Comparison of ENCODE assay signal across 16 cellular contexts in genomic region chr22:43253839-43254238, GRCh38.
DNase-seq lines count a peak whose midpoint lies in the region; ATAC-seq and TF ChIP-seq lines count a peak whose summit lies in the region.
"Had no signal": no experiment of that assay in that cellular context is flagged by ENCODE, and none has a peak within 500 bp of the region (broad histone marks: within the 10 kb centered on the region; RNA-seq: fewer than 3 reads in every experiment).

No MANE protein-coding gene starts in this region.

- no peaks in the 10 kb centered on the region for H3K9me3 Mint-ChIP-seq in stimulated activated effector memory CD8-positive, alpha-beta T cell treated with anti-CD3 and anti-CD28 coated beads, Interleukin-12 subunit alpha, Interleukin-12 subunit beta, amount 100 ng/mL, for 72 hours
- H3K9me3 Mint-ChIP-seq: CD14-positive monocyte; CD8-positive, alpha-beta T cell had no signal

- no peak overlapping the region for H2AFZ ChIP-seq in PC-3 (ENCODE audit: low read length)
- H2AFZ ChIP-seq: GM23248 had no signal

- H3K27me3 ChIP-seq in breast epithelium (no peaks in the 10 kb centered on the region), PC-3 (ENCODE audit: low read length) (peaks cover 8% of the 10 kb centered on the region; the same call in 1 of the 2 replicates)

- intact Hi-C loops in breast epithelium (cut with DNase I; ENCODE audit: low total_unique reads) (loop anchor here (10.0 kb wide), 1 partner anchor 81 kb away; no protein-coding TSS in a partner anchor), PC-3 (cut with micrococcal nuclease) (no loop called here)

- H3K27ac ChIP-seq in breast epithelium, result no peak overlapping the region
- H3K27ac ChIP-seq in PC-3 (ENCODE audit: low read length), result no peak overlapping the region
- H3K27ac ChIP-seq: 22Rv1, GM23248, HL-60 had no signal

- BruUV-seq in PC-3 (replicated peaks; lab: Mats Ljungman, UMichigan), result no TSS peak

- H3K27ac Mint-ChIP-seq in stimulated activated effector memory CD8-positive, alpha-beta T cell treated with anti-CD3 and anti-CD28 coated beads, Interleukin-12 subunit alpha, Interleukin-12 subunit beta, amount 100 ng/mL, for 72 hours, result peak overlapping the region; percentile 80
- H3K27ac Mint-ChIP-seq: CD14-positive monocyte; CD8-positive, alpha-beta T cell had no signal

- H3K36me3 ChIP-seq in breast epithelium (no peaks in the 10 kb centered on the region), PC-3 (ENCODE audit: low read depth, low read length) (no peaks in the 10 kb centered on the region)

- no peak for TF ChIP-seq CTCF in breast epithelium (IDR thresholded peaks at IDR 0.05)
- no peak for TF ChIP-seq CTCF in PC-3 (conservative IDR thresholded peaks at IDR 0.05; ENCODE audit: low read depth, low read length)

- CTCF ChIA-PET in PC-3 (lab: Charles Lee), result no interaction called here

- H3K9ac ChIP-seq in PC-3 (ENCODE audit: low read length), result no peak overlapping the region
- H3K9ac ChIP-seq: GM23248 had no signal

- H3K9me3 ChIP-seq in breast epithelium, result no peaks in the 10 kb centered on the region
- H3K9me3 ChIP-seq in PC-3 (ENCODE audit: low read length), result no peaks in the 10 kb centered on the region

- peaks cover 10% of the 10 kb centered on the region for H3K4me1 Mint-ChIP-seq in stimulated activated effector memory CD8-positive, alpha-beta T cell treated with anti-CD3 and anti-CD28 coated beads, Interleukin-12 subunit alpha, Interleukin-12 subunit beta, amount 100 ng/mL, for 72 hours

- peak; percentile 41 to 83 for DNase-seq in T47D (ENCODE audit: low read depth in 1 of 2, low spot score in 1 of 2)
- no peak for DNase-seq in breast epithelium (ENCODE audit: low spot score in 2 of 2)
- peak; percentile 47 for DNase-seq in PC-3
- peak; percentile 78 for DNase-seq in left lobe of liver (ENCODE audit: low spot score)
- no peak for DNase-seq in stimulated activated effector memory CD8-positive, alpha-beta T cell treated with anti-CD3 and anti-CD28 coated beads, Interleukin-12 subunit alpha, Interleukin-12 subunit beta, amount 100 ng/mL, for 72 hours (ENCODE audit: low spot score in 2 of 2)
- DNase-seq in iPS-NIHi11 (ENCODE audit: low spot score), result no peak
- DNase-seq in Kasumi-1 (lab: John Stamatoyannopoulos, UW), result no peak
- DNase-seq: CD8-positive, alpha-beta T cell; COR-L47; DND-41; GDM1; GM23248 had no signal

- H3F3A ChIP-seq in PC-3 (ENCODE audit: low read length, unreplicated experiment), result no peaks in the 10 kb centered on the region

- in situ Hi-C loops in T47D (cut with HindIII; ENCODE audit: low pct_unique_long_range_greater_than_20kb, low sequenced_read_pairs), result no loop called here

- H3K4me1 ChIP-seq in breast epithelium (no peaks in the 10 kb centered on the region), PC-3 (ENCODE audit: insufficient read depth, low read length) (no peaks in the 10 kb centered on the region; the same call in 1 of the 2 replicates)

- no peaks in the 10 kb centered on the region for H3K36me3 Mint-ChIP-seq in stimulated activated effector memory CD8-positive, alpha-beta T cell treated with anti-CD3 and anti-CD28 coated beads, Interleukin-12 subunit alpha, Interleukin-12 subunit beta, amount 100 ng/mL, for 72 hours
- H3K36me3 Mint-ChIP-seq: CD14-positive monocyte; CD8-positive, alpha-beta T cell had no signal

- no peaks in the 10 kb centered on the region for H3K79me2 ChIP-seq in PC-3 (ENCODE audit: low read length)

- H3K4me3 ChIP-seq in breast epithelium (no peak overlapping the region), PC-3 (ENCODE audit: low read length) (no peak overlapping the region)
- H3K4me3 ChIP-seq: GM23248 had no signal

- no peak overlapping the region for H3K4me3 Mint-ChIP-seq in stimulated activated effector memory CD8-positive, alpha-beta T cell treated with anti-CD3 and anti-CD28 coated beads, Interleukin-12 subunit alpha, Interleukin-12 subunit beta, amount 100 ng/mL, for 72 hours
- H3K4me3 Mint-ChIP-seq: CD14-positive monocyte; CD8-positive, alpha-beta T cell had no signal

- ATAC-seq in PC-3, result no peak
- peak; percentile 93 for ATAC-seq in left lobe of liver
- ATAC-seq in stimulated activated effector memory CD8-positive, alpha-beta T cell treated with anti-CD3 and anti-CD28 coated beads, Interleukin-12 subunit alpha, Interleukin-12 subunit beta, amount 100 ng/mL, for 72 hours, result no peak
- ATAC-seq in GM21381 (IDR thresholded peaks at IDR 0.05; ENCODE audit: unreplicated experiment), result no peak
- ATAC-seq: CD8-positive, alpha-beta T cell had no signal

- no peak for TF ChIP-seq POLR2A in breast epithelium (IDR thresholded peaks at IDR 0.05)

- H3K9me2 ChIP-seq in PC-3 (replicated peaks; ENCODE audit: low read length), result no peaks in the 10 kb centered on the region

- POLR2A ChIA-PET in PC-3 (lab: Charles Lee; ENCODE audit: unreplicated experiment), result no interaction called here

- no peak overlapping the region for H3K4me2 ChIP-seq in PC-3 (ENCODE audit: low read length)

- no peaks in the 10 kb centered on the region for H4K20me1 ChIP-seq in PC-3 (ENCODE audit: low read length)

Comparison
In these comparisons a context has a peak if more than half of its experiments do, and no peak if none do; other contexts are left out.
1. DNase-seq: peak in T47D (2 of 2), PC-3 (single experiment) and left lobe of liver (single experiment); none in breast epithelium (0 of 2), stimulated activated effector memory CD8-positive, alpha-beta T cell treated with anti-CD3 and anti-CD28 coated beads, Interleukin-12 subunit alpha, Interleukin-12 subunit beta, amount 100 ng/mL, for 72 hours (0 of 2), iPS-NIHi11 (single experiment) and Kasumi-1 (0 of 2).